Comparison of ENCODE assay signal across 1 cellular context in the genomic region with DNA sequence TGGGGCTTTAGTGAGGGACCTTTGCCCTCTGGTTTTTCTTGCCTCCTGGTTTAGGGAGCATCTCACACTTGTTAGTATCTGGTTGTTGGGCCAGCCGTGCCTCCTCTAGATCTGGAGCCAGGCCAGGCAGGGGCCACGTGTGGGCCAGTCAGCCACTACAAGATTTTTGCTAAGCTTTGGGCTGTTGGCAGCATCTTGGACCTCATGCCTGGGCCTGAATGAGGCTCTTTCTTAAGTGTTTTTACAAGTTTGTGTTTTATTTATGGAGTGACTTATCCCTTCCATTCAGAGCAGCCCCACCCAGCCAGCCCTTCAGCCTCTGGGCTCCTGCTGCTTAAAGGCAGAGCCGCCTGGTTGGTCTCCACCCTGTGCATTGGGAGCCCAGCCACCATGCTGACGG.
TF ChIP-seq lines count a peak whose summit lies in the region.

No MANE protein-coding gene starts in this region.

TF ChIP-seq in endothelial cell of umbilical vein, 7 proteins besides CTCF, POLR2A, EP300 and RAD21:
- TF ChIP-seq GATA2 (IDR thresholded peaks at IDR 0.05; ENCODE audit: insufficient read depth, insufficient read length, low read depth, low read length) (no peak), FOS (IDR thresholded peaks at IDR 0.05; ENCODE audit: borderline replicate concordance, insufficient read depth, low read length) (no peak), EZH2 (IDR thresholded peaks at IDR 0.05; ENCODE audit: borderline replicate concordance, low read depth, low read length, severe bottlenecking) (no peak), POLR2AphosphoS5 (IDR thresholded peaks at IDR 0.05; ENCODE audit: insufficient read depth, low read depth, low read length) (no peak), JUN (IDR thresholded peaks at IDR 0.05; ENCODE audit: borderline replicate concordance, insufficient read depth, insufficient read length, low read depth) (no peak), MYC (IDR thresholded peaks at IDR 0.05; ENCODE audit: low read depth, low read length) (no peak)
- TF ChIP-seq, protein P1, sequence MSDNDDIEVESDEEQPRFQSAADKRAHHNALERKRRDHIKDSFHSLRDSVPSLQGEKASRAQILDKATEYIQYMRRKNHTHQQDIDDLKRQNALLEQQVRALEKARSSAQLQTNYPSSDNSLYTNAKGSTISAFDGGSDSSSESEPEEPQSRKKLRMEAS (IDR thresholded peaks at IDR 0.05; ENCODE audit: insufficient read depth, insufficient read length): no peak
